Comparison of ENCODE assay signal across 10 cellular contexts in the genomic region with DNA sequence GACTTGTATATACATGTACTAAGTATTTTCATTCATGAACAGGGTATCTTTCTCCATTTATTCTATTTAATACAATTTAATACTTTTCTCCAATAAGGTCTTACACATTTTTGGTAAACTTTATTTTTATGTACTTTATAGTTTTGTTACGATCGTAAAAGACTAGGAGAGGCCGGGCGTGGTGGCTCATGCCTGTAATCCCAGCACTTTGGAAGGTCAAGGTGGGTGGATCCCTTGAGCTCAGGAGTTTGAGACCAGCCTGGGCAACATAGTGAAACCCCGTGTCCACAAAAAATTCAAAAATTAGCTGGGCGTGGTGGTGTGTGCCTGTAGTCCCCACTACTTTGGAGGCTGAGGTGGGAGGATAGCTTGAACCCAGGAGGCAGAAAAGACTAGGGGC. TPM values are rescaled to one million over a fixed set of nuclear protein-coding genes. Genes with fewer than 3 reads are reported as not detected.
"Had no signal": no experiment of that assay in that cellular context is flagged by ENCODE, and none has a peak within 500 bp of the region (broad histone marks: within the 10 kb centered on the region; RNA-seq: fewer than 3 reads in every experiment).

No MANE protein-coding gene starts in this region.

RNA-seq across cellular contexts. Expression of a gene that starts 4.6 kb away (rescaled TPM):
- total RNA-seq: ascending aorta had no signal

RNA-seq across cellular contexts. Expression of a gene that starts 42.5 kb away (rescaled TPM):
- total RNA-seq: activated CD4-positive, alpha-beta T cell treated with anti-CD3 and anti-CD28 coated beads for 36 hours; activated CD4-positive, alpha-beta T cell treated with anti-CD3 and anti-CD28 coated beads, Interleukin-2, amount 10 ng/mL, durations not matched to agents 7 days and 5 days; activated CD8-positive, alpha-beta T cell treated with anti-CD3 and anti-CD28 coated beads, Interleukin-2, amount 10 ng/mL, durations not matched to agents 7 days and 5 days; activated naive CD8-positive, alpha-beta T cell treated with anti-CD3 and anti-CD28 coated beads, Interleukin-2, amount 10 ng/mL, durations not matched to agents 7 days and 5 days; activated T-helper 2 cell treated with anti-CD3 and anti-CD28 coated beads, Interferon-gamma antibody, Interleukin-2, Interleukin-4, amounts not matched to agents 10 μg/mL and 5 μg/mL and 100 μg/mL, durations not matched to agents 14 hours and 24 hours and 36 hours; ascending aorta; OCI-LY7; Right ventricle myocardium superior; WTC11 had no signal
- polyA plus RNA-seq: adipose tissue had no signal
